Comparison of ENCODE assay signal across 1 cellular context in genomic region chr21:32578107-32578691, GRCh38.
TF ChIP-seq lines count a peak whose summit lies in the region.

No MANE protein-coding gene starts in this region.

TF ChIP-seq in IMR-90, 13 proteins besides CTCF, POLR2A, EP300 and RAD21 (continued from another document):
- TF ChIP-seq ELK1 (IDR thresholded peaks at IDR 0.05; ENCODE audit: borderline replicate concordance, low read depth, low read length), result no peak
- no peak for TF ChIP-seq MAFK (IDR thresholded peaks at IDR 0.05; ENCODE audit: low read depth, low read length)
